In the genomic region with DNA sequence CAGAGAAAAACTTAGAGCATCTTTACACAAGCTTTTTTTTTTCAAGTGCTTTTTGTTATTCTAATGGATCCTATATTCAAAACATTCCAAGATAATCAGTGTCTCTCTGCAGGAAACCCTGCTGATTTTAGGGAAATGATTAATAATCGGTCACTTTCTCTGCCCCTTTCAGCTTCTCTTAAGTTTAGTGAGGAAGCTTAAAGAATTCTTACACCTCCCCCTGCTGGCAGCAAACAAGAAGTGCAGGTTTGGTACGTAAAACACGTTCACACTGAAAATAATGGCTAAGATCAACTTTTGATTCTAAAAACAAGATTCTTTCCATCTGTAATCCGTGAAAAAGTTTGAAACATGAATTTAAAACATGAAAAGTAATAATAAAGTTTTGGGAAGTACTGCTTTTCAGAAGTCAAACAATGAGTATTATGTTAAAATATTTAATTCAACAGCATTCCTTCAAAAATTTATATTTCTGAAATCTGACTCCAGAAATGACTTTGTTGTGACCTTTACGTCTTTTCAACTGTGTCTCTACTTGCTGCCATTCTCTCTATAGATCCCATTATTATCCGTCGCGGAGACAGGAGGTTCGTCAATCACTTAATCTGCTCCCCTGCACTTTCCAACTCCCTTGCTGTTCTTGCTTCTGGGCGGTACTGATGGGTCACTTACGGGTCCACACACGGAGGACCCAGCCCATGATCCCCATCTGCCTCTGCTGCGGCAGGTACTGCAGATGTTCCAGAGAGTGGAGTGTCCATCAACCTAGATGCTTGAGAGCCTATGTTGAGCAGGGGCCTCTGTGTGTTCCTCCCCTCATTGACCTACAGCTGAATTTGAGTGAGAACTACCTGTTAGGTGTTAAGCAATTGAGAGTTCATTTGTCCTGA, we compare ENCODE assay signal across 8 cellular contexts.
A peak's percentile ranks its signal among the peaks of the same experiment; 100 is the strongest.
DNase-seq lines count a peak whose midpoint lies in the region; ATAC-seq and TF ChIP-seq lines count a peak whose summit lies in the region.

No MANE protein-coding gene starts in this region.

- H3K36me3 ChIP-seq in testis (ENCODE audit: low read depth, missing control alignments) = no peaks in the 10 kb centered on the region

- in situ Hi-C loops in SK-MEL-5 (cut with HindIII; ENCODE audit: low pct_unique_long_range_greater_than_20kb, low sequenced_read_pairs) = no loop called here

- no peak overlapping the region for H3K27ac ChIP-seq in testis

- H3K4me3 ChIP-seq in testis = no peak overlapping the region

- no peaks in the 10 kb centered on the region for H3K4me1 ChIP-seq in testis

- H3K27me3 ChIP-seq in testis = no peaks in the 10 kb centered on the region

- intact Hi-C loops in testis (cut with DNase I; ENCODE audit: low total_unique reads) = loop anchor here (5.0 kb wide), 1 partner anchor 339 kb away; no protein-coding TSS in a partner anchor

- no peaks in the 10 kb centered on the region for H3K9me3 ChIP-seq in testis

- TF ChIP-seq POLR2A in testis (IDR thresholded peaks at IDR 0.05) = no peak

- peak; percentile 56 for ATAC-seq in GM19351 (IDR thresholded peaks at IDR 0.05; ENCODE audit: unreplicated experiment)
- ATAC-seq in HG03097 (IDR thresholded peaks at IDR 0.05; ENCODE audit: low FRiP score, unreplicated experiment) = no peak

- peak; percentile 43 for DNase-seq in D341Med (ENCODE audit: low spot score)
- peak; percentile 72 to 76 for DNase-seq in Kasumi-1 (lab: John Stamatoyannopoulos, UW)
- peak; percentile 83 for DNase-seq in SK-MEL-5 (ENCODE audit: low read depth, low spot score)
- peak; percentile 82 for DNase-seq in dedifferentiated amniotic fluid mesenchymal stem cell (ENCODE audit: extremely low spot score)
- peak; percentile 84 to 89 for DNase-seq in lung microvascular endothelial cell (ENCODE audit: low read depth in 2 of 2)
- peak; percentile 56 for DNase-seq in testis

- peak; percentile 84 to 96 (median 94) for TF ChIP-seq CTCF in testis (IDR thresholded peaks at IDR 0.05)

- WGBS in testis, 2 donors = 33 to 35% methylated on average over 13 of the region's 13 CpGs
